ENCODE assay signal across 1 cellular context in the genomic region with DNA sequence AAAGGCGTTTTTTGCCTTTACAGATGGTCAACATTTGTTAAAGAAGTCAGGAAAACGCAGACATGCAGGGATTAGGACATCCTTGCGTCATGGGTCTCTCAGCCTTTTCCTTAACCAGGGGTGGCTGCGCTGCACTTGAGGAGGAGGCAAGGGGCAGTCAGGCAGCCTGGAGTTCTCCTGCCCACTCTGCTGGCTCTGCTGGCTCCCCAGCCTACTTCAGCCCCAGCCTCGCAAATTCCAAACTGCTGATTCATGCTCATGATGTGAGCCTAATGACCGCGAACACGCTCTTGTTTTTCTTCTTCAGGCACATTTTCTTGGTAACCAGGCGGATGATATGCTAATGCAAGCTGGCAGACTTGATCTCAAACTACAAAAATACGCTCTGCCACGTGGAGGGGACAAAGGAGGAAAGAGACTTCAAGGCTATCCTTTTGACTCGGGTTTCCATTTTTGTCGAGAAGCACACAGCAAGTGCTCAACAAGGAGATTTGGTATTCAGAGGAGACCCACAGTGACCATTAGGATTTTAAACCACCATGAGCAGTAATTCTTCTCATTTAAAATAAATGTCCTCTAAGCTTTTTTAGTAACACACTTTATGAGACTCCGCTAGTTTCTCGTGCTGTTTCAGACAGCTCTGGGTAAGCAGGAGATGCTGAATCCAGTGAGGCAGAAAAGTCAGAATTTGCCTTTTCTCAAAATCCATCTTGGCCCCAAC.
TF ChIP-seq lines count a peak whose summit lies in the region.

No MANE protein-coding gene starts in this region.

TF ChIP-seq in HCT116, 20 proteins besides CTCF, POLR2A, EP300 and RAD21 (continued from another document):
- TF ChIP-seq, protein P1, sequence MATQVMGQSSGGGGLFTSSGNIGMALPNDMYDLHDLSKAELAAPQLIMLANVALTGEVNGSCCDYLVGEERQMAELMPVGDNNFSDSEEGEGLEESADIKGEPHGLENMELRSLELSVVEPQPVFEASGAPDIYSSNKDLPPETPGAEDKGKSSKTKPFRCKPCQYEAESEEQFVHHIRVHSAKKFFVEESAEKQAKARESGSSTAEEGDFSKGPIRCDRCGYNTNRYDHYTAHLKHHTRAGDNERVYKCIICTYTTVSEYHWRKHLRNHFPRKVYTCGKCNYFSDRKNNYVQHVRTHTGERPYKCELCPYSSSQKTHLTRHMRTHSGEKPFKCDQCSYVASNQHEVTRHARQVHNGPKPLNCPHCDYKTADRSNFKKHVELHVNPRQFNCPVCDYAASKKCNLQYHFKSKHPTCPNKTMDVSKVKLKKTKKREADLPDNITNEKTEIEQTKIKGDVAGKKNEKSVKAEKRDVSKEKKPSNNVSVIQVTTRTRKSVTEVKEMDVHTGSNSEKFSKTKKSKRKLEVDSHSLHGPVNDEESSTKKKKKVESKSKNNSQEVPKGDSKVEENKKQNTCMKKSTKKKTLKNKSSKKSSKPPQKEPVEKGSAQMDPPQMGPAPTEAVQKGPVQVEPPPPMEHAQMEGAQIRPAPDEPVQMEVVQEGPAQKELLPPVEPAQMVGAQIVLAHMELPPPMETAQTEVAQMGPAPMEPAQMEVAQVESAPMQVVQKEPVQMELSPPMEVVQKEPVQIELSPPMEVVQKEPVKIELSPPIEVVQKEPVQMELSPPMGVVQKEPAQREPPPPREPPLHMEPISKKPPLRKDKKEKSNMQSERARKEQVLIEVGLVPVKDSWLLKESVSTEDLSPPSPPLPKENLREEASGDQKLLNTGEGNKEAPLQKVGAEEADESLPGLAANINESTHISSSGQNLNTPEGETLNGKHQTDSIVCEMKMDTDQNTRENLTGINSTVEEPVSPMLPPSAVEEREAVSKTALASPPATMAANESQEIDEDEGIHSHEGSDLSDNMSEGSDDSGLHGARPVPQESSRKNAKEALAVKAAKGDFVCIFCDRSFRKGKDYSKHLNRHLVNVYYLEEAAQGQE (IDR thresholded peaks at IDR 0.05; ENCODE audit: low read depth), result no peak
- TF ChIP-seq, protein P2, sequence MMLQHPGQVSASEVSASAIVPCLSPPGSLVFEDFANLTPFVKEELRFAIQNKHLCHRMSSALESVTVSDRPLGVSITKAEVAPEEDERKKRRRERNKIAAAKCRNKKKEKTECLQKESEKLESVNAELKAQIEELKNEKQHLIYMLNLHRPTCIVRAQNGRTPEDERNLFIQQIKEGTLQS (IDR thresholded peaks at IDR 0.05), result 0 out of 2 replicates have a peak, but pooled peaks have one; percentile 50
- TF ChIP-seq FOSL1 (IDR thresholded peaks at IDR 0.05; ENCODE audit: low read depth) (peak; percentile 82), JUND (IDR thresholded peaks at IDR 0.05) (peak; percentile 87), SP1 (IDR thresholded peaks at IDR 0.05; ENCODE audit: low read depth) (peak; percentile 50)
TF ChIP-seq in HCT116: peak in this region for 9.
